ENCODE assay signal across 8 cellular contexts in the genomic region with DNA sequence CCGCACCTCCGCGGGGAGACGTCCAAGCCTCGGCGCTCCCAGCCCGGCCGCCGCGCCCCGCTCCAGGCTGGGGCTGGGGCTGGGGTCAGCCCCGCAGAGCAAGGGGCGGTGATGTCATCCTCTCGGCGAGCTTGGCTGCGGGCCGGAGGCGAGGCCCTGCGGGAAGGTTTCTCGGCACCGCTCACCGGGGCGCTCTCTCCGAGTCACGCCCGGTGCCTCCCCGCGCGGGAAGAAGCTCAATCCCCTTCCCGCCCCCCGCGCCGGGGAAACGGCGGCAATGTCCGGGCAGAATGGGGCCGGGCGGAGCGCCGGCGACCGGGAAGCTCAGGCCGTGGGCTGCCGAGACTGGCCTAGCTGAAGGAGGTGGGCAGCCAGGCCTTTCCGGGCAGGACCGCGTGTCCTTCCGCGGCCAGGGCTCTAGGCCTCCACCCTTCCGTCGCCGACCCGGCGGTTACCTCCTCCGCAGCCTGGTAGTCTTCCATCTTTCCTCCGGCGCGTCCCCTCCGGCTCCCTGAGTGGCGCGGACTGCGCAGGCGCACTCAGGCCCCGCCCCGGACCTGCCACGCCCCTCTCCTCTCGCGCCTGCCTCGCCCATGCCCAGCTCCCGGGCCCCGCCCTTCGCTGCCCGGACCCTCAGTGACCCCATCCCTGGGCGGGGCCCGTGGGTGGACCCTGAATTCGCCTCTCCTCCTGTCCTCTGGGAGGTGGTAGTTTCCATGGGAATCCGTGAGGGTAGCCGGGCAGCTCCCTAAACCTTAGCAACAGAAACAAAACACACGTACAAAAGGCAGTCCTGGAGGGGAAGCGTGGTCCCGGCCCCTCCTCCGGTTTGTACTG. TPM values are rescaled to one million over a fixed set of nuclear protein-coding genes. Genes with fewer than 3 reads are reported as not detected.
DNase-seq lines count a peak whose midpoint lies in the region; ATAC-seq and TF ChIP-seq lines count a peak whose summit lies in the region.

DYNLT1 (minus strand) TSS at position 517 of the 837 bp plus-strand sequence; CDS start at position 482, 35 bp downstream.

- no peaks in the 10 kb centered on the region for H3K9me3 ChIP-seq in transverse colon

- TF ChIP-seq EP300 in transverse colon (IDR thresholded peaks at IDR 0.05; ENCODE audit: low read depth): no peak

- H3K27ac ChIP-seq in adipose tissue (ENCODE audit: low read depth, low read length): peak within 1 kb of the TSS; percentile 91
- peak within 1 kb of the TSS; percentile 95 to 99 (median 96) for H3K27ac ChIP-seq in transverse colon

- no peak for TF ChIP-seq CTCF in transverse colon (IDR thresholded peaks at IDR 0.05)

- DNase-seq in NCI-H1105 (lab: John Stamatoyannopoulos, UW): peak; percentile 98
- peak; percentile 71 for DNase-seq in T follicular helper cell (ENCODE audit: low read depth)
- DNase-seq in cardiac septum (ENCODE audit: low spot score): peak; percentile 97
- DNase-seq in pons (ENCODE audit: low spot score): peak; percentile 82
- peak; percentile 95 for DNase-seq in transverse colon

- H3K4me1 ChIP-seq in transverse colon: peaks cover 15 to 39% (median 28%) of the 10 kb centered on the region in 4 donors

- H3K36me3 ChIP-seq in transverse colon: no peaks in the 10 kb centered on the region

- ATAC-seq in HG02588 (IDR thresholded peaks at IDR 0.05; ENCODE audit: unreplicated experiment): peak; percentile 57

- in situ Hi-C loops in transverse colon (cut with MboI; ENCODE audit: low pct_ligation_motif_present in 1 of 4, low pct_unique_long_range_greater_than_20kb in 1 of 4, low sequenced_read_pairs in 3 of 4): no loop called here

- peak within 1 kb of the TSS; percentile 69 to 86 (median 76) for H3K4me3 ChIP-seq in transverse colon

- intact Hi-C loops in cardiac septum (cut with DNase I): loop anchor here (5.0 kb wide), 1 partner anchor 63 kb away; no protein-coding TSS in a partner anchor
- intact Hi-C loops in transverse colon (cut with DNase I; ENCODE audit: low total_unique reads): no loop called here

- peak; percentile 80 for TF ChIP-seq POLR2A in GM10847 (IDR thresholded peaks at IDR 0.05; ENCODE audit: extremely low read depth, insufficient read length)
- TF ChIP-seq POLR2A in transverse colon (IDR thresholded peaks at IDR 0.05): peak; percentile 99

- WGBS in adipose tissue, 3 donors: 0% methylated on average over 63 to 82 of the region's 82 CpGs
- 0% methylated on average over 42 of the region's 82 CpGs; no CpG with 5 or more reads in 1 of the 2 donors for WGBS in transverse colon (ENCODE audit: low coverage in 1 of 2), 2 donors

- H3K27me3 ChIP-seq in transverse colon: no peaks in the 10 kb centered on the region

RNA-seq across cellular contexts. Expression of gene DYNLT1, which starts in this region (rescaled TPM):
- polyA plus RNA-seq in adipose tissue: 100 to 1,000 TPM in 2 of 3 donors, 10 to 100 TPM in 1; 66.3 to 155 (median 120) TPM
- 131 TPM for total RNA-seq in cardiac septum
- 100 to 1,000 TPM in 2 of 4 donors, 10 to 100 TPM in 1, 1 to 10 TPM in 1; 2.8 to 104 (median 75.5) TPM for total RNA-seq in transverse colon

Comparison
In these comparisons a context has a peak if more than half of its experiments do, and no peak if none do; other contexts are left out.
1. Peak in every context shown above with its lines: DNase-seq, ATAC-seq, H3K4me3 ChIP-seq and H3K27ac ChIP-seq.